Comparison of ENCODE assay signal across 8 cellular contexts in genomic region chr12:118357327-118358007, GRCh38. TPM values are rescaled to one million over a fixed set of nuclear protein-coding genes. Genes with fewer than 3 reads are reported as not detected.
DNase-seq lines count a peak whose midpoint lies in the region; ATAC-seq and TF ChIP-seq lines count a peak whose summit lies in the region.

No MANE protein-coding gene starts in this region.

- ATAC-seq in GM21367 (IDR thresholded peaks at IDR 0.05; ENCODE audit: unreplicated experiment) (peak; percentile 46), activated B cell treated with CpG ODN at 0.5 μM for 24 hours (ENCODE audit: low read depth) (peak; percentile 64), GM23338 (no peak)

- H3F3A ChIP-seq in GM23338 (replicated peaks; ENCODE audit: low read depth) = no peaks in the 10 kb centered on the region

- H2AFZ ChIP-seq in neuronal stem cell (ENCODE audit: low read length) (peak overlapping the region; percentile 16), GM23338 (no peak overlapping the region)

- H4K8ac ChIP-seq in neuronal stem cell (ENCODE audit: low read depth, low read length) = no peak overlapping the region

- no peak overlapping the region for H3K27ac ChIP-seq in neuronal stem cell (replicated peaks; ENCODE audit: low read length)
- no peak overlapping the region for H3K27ac ChIP-seq in GM23338 (ENCODE audit: low read depth)

- H3K4me1 ChIP-seq in neuronal stem cell (ENCODE audit: control insufficient read depth in 2 of 2, insufficient read depth in 1 of 2, low read depth in 1 of 2, low read length in 2 of 2) (no peaks in the 10 kb centered on the region), GM23338 (ENCODE audit: insufficient read depth) (peaks cover 13% of the 10 kb centered on the region; the same call in 1 of the 2 replicates)

- H3K9ac ChIP-seq in neuronal stem cell (ENCODE audit: low read depth, low read length, poor library complexity) = no peak overlapping the region

- H2BK15ac ChIP-seq in neuronal stem cell (ENCODE audit: low read length) = no peak overlapping the region

- peaks cover 25% of the 10 kb centered on the region for H3K36me3 Mint-ChIP-seq in Calu3 (ENCODE audit: insufficient read depth, unreplicated experiment)
- H3K36me3 Mint-ChIP-seq in activated B cell treated with CpG ODN at 0.5 μM for 24 hours (ENCODE audit: low read depth) = peaks cover 21% of the 10 kb centered on the region
- peaks cover 6% of the 10 kb centered on the region for H3K36me3 Mint-ChIP-seq in GM23338 (ENCODE audit: low read depth)

- TF ChIP-seq POLR2A in erythroblast (IDR thresholded peaks at IDR 0.05; ENCODE audit: low read length) = no peak

- no TSS peak for BruUV-seq in Calu3 (replicated peaks; lab: Mats Ljungman, UMichigan)

- intact Hi-C loops in Calu3 (cut with micrococcal nuclease; ENCODE audit: unreplicated experiment) = loop anchor here (2.0 to 5.0 kb wide), 3 partner anchors 21 to 175 kb away; no protein-coding TSS in a partner anchor
- intact Hi-C loops in activated B cell treated with CpG ODN at 0.5 μM for 24 hours (cut with micrococcal nuclease) = loop anchor here (1.0 to 5.0 kb wide), 3 partner anchors 10 to 175 kb away; no protein-coding TSS in a partner anchor

- H4K91ac ChIP-seq in neuronal stem cell (ENCODE audit: low read depth, low read length, poor library complexity) = no peak overlapping the region

- CTCF ChIA-PET in Calu3 (lab: Charles Lee) (interaction anchor here (0.7 to 2.7 kb wide), 7 partner anchors 16 to 249 kb away, joined by 3 to 12 read pairs (median 3); partner anchors contain the start of genes SUDS3 and TAOK3), activated B cell treated with CpG ODN at 0.5 μM for 24 hours (lab: Charles Lee) (interaction anchor here (0.9 to 3.7 kb wide), 5 partner anchors 10 to 175 kb away, joined by 3 to 37 read pairs (median 4); partner anchors contain the start of gene SUDS3)

- no peak overlapping the region for H2AK5ac ChIP-seq in neuronal stem cell (ENCODE audit: low read depth, low read length)

- H3K36me3 ChIP-seq in neuronal stem cell (replicated peaks in 1 of 2; ENCODE audit: control insufficient read depth in 2 of 2, insufficient read depth in 2 of 2, low read length in 2 of 2) (no peaks in the 10 kb centered on the region), GM23338 (ENCODE audit: insufficient read depth) (no peaks in the 10 kb centered on the region)

- no peaks in the 10 kb centered on the region for H3K79me2 ChIP-seq in GM23338 (replicated peaks; ENCODE audit: insufficient read depth)

- H3K4me2 ChIP-seq in neuronal stem cell (ENCODE audit: insufficient read depth, low read length, poor library complexity, severe bottlenecking) (no peak overlapping the region), GM23338 (no peak overlapping the region)

- H2BK120ac ChIP-seq in neuronal stem cell (ENCODE audit: low read depth, low read length) = no peak overlapping the region

- H4K20me1 ChIP-seq in GM23338 (replicated peaks; ENCODE audit: insufficient read depth) = no peaks in the 10 kb centered on the region

- no CpG with 5 or more reads among the region's 6 CpGs for WGBS in neuronal stem cell (ENCODE audit: extremely low coverage in 2 of 2, insufficient read length in 2 of 2, insufficient replicate concordance in 1 of 2), 2 donors

- no peak overlapping the region for H3K18ac ChIP-seq in neuronal stem cell (ENCODE audit: low read length)

- no peaks in the 10 kb centered on the region for H3K9me2 ChIP-seq in GM23338 (ENCODE audit: insufficient read depth)

- H3K4me3 Mint-ChIP-seq in Calu3 (ENCODE audit: low read depth, unreplicated experiment) = peak overlapping the region; percentile 74
- H3K4me3 Mint-ChIP-seq in activated B cell treated with CpG ODN at 0.5 μM for 24 hours = peak overlapping the region; percentile 72
- H3K4me3 Mint-ChIP-seq in GM23338 = no peak overlapping the region

- H3K4me1 Mint-ChIP-seq in Calu3 (ENCODE audit: low read depth, unreplicated experiment) (peaks cover 24% of the 10 kb centered on the region), activated B cell treated with CpG ODN at 0.5 μM for 24 hours (peaks cover 61% of the 10 kb centered on the region), GM23338 (peaks cover 9% of the 10 kb centered on the region)

- no peak overlapping the region for H2BK5ac ChIP-seq in neuronal stem cell (ENCODE audit: low read length)

- H3K14ac ChIP-seq in neuronal stem cell (ENCODE audit: low read length) = no peak overlapping the region

- no peak overlapping the region for H2BK12ac ChIP-seq in neuronal stem cell (ENCODE audit: low read length)

- DNase-seq in Calu3 = peak; percentile 58
- DNase-seq in Kasumi-1 (lab: John Stamatoyannopoulos, UW) = peak; percentile 91 to 93
- DNase-seq in activated B cell treated with CpG ODN at 0.5 μM for 24 hours = no peak
- peak; percentile 93 to 94 for DNase-seq in erythroblast (lab: John Stamatoyannopoulos, UW)
- no peak for DNase-seq in neuronal stem cell (ENCODE audit: low spot score)
- no peak for DNase-seq in DMS153 treated with DMSO at 0.1 percent for 48 hours (lab: John Stamatoyannopoulos, UW; ENCODE audit: unreplicated experiment)
- DNase-seq in GM23338 (ENCODE audit: low spot score) = no peak

- no peak overlapping the region for H3K4me3 ChIP-seq in neuronal stem cell (ENCODE audit: low read length in 2 of 2)
- H3K4me3 ChIP-seq in GM23338 = no peak overlapping the region

- H3K27me3 Mint-ChIP-seq in Calu3 (ENCODE audit: unreplicated experiment) = no peaks in the 10 kb centered on the region
- H3K27me3 Mint-ChIP-seq in activated B cell treated with CpG ODN at 0.5 μM for 24 hours = no peaks in the 10 kb centered on the region
- H3K27me3 Mint-ChIP-seq in GM23338 (ENCODE audit: insufficient read depth, low read depth, poor library complexity) = no peaks in the 10 kb centered on the region

- no peak overlapping the region for H3K4ac ChIP-seq in neuronal stem cell (ENCODE audit: low read length)

- no peak overlapping the region for H3K23ac ChIP-seq in neuronal stem cell (ENCODE audit: low read depth, low read length, poor library complexity)

- H3K27ac Mint-ChIP-seq in Calu3 (ENCODE audit: unreplicated experiment) (peak overlapping the region; percentile 93), activated B cell treated with CpG ODN at 0.5 μM for 24 hours (peak overlapping the region; percentile 83), GM23338 (no peak overlapping the region)

- H3K9me3 Mint-ChIP-seq in Calu3 (ENCODE audit: low read depth, unreplicated experiment) = no peaks in the 10 kb centered on the region
- H3K9me3 Mint-ChIP-seq in activated B cell treated with CpG ODN at 0.5 μM for 24 hours = peaks cover 4% of the 10 kb centered on the region
- H3K9me3 Mint-ChIP-seq in GM23338 = peaks cover 5% of the 10 kb centered on the region

- H3K27me3 ChIP-seq in neuronal stem cell (ENCODE audit: control insufficient read depth in 3 of 3, insufficient read depth in 3 of 3, low read depth in 1 of 3, low read length in 3 of 3) (no peaks in the 10 kb centered on the region), GM23338 (ENCODE audit: insufficient read depth) (no peaks in the 10 kb centered on the region)

- no peaks in the 10 kb centered on the region for H3K9me3 ChIP-seq in neuronal stem cell (replicated peaks in 1 of 2; ENCODE audit: control insufficient read depth in 2 of 2, insufficient read depth in 1 of 2, low read depth in 1 of 2, low read length in 2 of 2)

- no peaks in the 10 kb centered on the region for H3K79me1 ChIP-seq in neuronal stem cell (ENCODE audit: low read depth, low read length)

- no peak for TF ChIP-seq CTCF in Calu3 (IDR thresholded peaks at IDR 0.05; ENCODE audit: unreplicated experiment)
- TF ChIP-seq CTCF in activated B cell treated with CpG ODN at 0.5 μM for 24 hours (IDR thresholded peaks at IDR 0.05) = no peak
- peak in 1 of 2 experiments; percentile 50; a peak in 2 of 4 replicates for TF ChIP-seq CTCF in GM23338 (conservative IDR thresholded peaks at IDR 0.05; ENCODE audit: low read depth in 2 of 2)

- POLR2A ChIA-PET in activated B cell treated with CpG ODN at 0.5 μM for 24 hours (lab: Charles Lee) = interaction anchor here (0.6 to 5.6 kb wide), 9 partner anchors 10 to 119 kb away, joined by 3 to 65 read pairs (median 4); partner anchors contain the start of genes SUDS3 and TAOK3

TF ChIP-seq in GM23338, 12 proteins besides CTCF, POLR2A, EP300 and RAD21 (continues in another document):
- no peak for TF ChIP-seq CREB1 (CRISPR knock-in tag; IDR thresholded peaks at IDR 0.05; ENCODE audit: low read depth)

RNA-seq across cellular contexts. Expression of gene TAOK3, which starts 15.2 kb away (rescaled TPM):
- total RNA-seq in Calu3 (2022) (39.1 and 44.1 TPM in 2 replicates), activated B cell treated with CpG ODN at 0.5 μM for 24 hours (76.3 and 86.9 TPM in 2 replicates)
- 4.1 TPM for polyA plus RNA-seq in neuronal stem cell (2013, experiment 1 of 2)
- polyA plus RNA-seq in neuronal stem cell (2013, experiment 2 of 2) = 4.5 TPM
- total RNA-seq in GM23338 (2014; rRNA removed; shearing (Covaris generic)) = 7.6 and 7.7 TPM in 2 replicates
- 16.7 and 20.4 TPM in 2 replicates for polyA plus RNA-seq in GM23338 (2016; fragmentation: Nextera tagmentation; extraction: Ambion mirVana)

RNA-seq across cellular contexts. Expression of gene SUDS3, which starts 18.9 kb away (rescaled TPM):
- total RNA-seq in Calu3 (2022) (49.4 and 50.5 TPM in 2 replicates), activated B cell treated with CpG ODN at 0.5 μM for 24 hours (31.1 and 33.7 TPM in 2 replicates)
- polyA plus RNA-seq in neuronal stem cell (2013, experiment 1 of 2) = 33.9 TPM
- polyA plus RNA-seq in neuronal stem cell (2013, experiment 2 of 2) = 34.4 TPM
- total RNA-seq in GM23338 (2014; rRNA removed; shearing (Covaris generic)) = 73.8 and 77.1 TPM in 2 replicates
- 53.0 and 56.9 TPM in 2 replicates for polyA plus RNA-seq in GM23338 (2016; fragmentation: Nextera tagmentation; extraction: Ambion mirVana)

Comparison
In these comparisons a context has a peak if more than half of its experiments do, and no peak if none do; other contexts are left out.
1. DNase-seq: peak in Calu3 (single experiment), Kasumi-1 (2 of 2) and erythroblast (2 of 2); none in activated B cell treated with CpG ODN at 0.5 μM for 24 hours (single experiment), neuronal stem cell (single experiment), DMS153 treated with DMSO at 0.1 percent for 48 hours (single experiment) and GM23338 (single experiment).